ENCODE assay signal across 8 cellular contexts in the genomic region with DNA sequence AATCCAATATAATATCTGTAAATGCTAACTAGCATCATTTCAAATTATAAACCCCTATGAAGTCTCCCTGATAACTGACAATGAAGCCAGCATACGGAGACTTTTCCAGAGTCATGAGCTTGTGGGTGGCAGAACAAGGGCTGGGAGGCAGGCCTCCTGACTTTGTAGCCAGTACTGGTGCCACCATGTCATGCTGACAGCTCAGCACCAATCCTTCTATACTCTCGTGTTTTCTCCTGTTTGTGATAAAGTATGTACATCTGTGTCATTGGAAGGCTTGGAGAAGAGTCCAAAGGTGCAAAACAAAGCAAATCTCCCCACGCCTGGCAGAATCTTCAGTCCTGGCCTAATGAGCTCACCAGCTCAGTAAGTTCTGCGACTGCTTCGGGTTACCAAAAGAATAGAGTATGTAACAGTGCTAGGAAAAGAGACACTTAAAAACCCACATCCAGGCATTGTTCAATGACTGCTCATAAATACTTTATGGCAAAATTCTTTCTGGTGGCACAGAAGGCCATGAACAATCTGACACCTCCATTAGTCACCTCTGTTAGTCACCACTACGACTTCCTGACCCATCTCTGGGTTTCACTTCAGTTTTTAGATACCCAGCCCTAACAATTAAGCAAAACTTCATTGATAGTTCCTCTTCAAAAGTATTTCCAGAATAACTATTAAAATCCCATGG. TPM values are rescaled to one million over a fixed set of nuclear protein-coding genes. Genes with fewer than 3 reads are reported as not detected.
DNase-seq lines count a peak whose midpoint lies in the region; ATAC-seq and TF ChIP-seq lines count a peak whose summit lies in the region.

No MANE protein-coding gene starts in this region.

- H3K9ac ChIP-seq in mesenchymal stem cell (ENCODE audit: low read length), result peak overlapping the region; percentile 74

- no peak overlapping the region for H3K18ac ChIP-seq in mesenchymal stem cell (ENCODE audit: low read depth in 1 of 2, low read length in 2 of 2)

- no peak overlapping the region for H4K8ac ChIP-seq in mesenchymal stem cell (ENCODE audit: low read length)

- no peak overlapping the region for H2AK5ac ChIP-seq in mesenchymal stem cell (ENCODE audit: low read length, severe bottlenecking)

- peak overlapping the region in 1 of 2 experiments; percentile 30 for H3K4me3 ChIP-seq in mesenchymal stem cell (ENCODE audit: insufficient read depth in 1 of 2, low read depth in 1 of 2, low read length in 2 of 2)

- H3K27me3 ChIP-seq in mesenchymal stem cell (ENCODE audit: control insufficient read depth in 1 of 2, insufficient read depth in 1 of 2, low read length in 2 of 2), result no peaks in the 10 kb centered on the region

- H2AFZ ChIP-seq in mesenchymal stem cell (ENCODE audit: low read depth, low read length), result no peak overlapping the region

- H3K27me3 Mint-ChIP-seq in activated CD4-positive, alpha-beta memory T cell treated with anti-CD3 and anti-CD28 coated beads, Interleukin-2, amount 10 ng/mL, durations not matched to agents 7 days and 5 days, result peaks cover 2% of the 10 kb centered on the region

- no peak overlapping the region for H2BK120ac ChIP-seq in mesenchymal stem cell (ENCODE audit: low read depth, low read length)

- peak overlapping the region; percentile 3 for H3K4me3 Mint-ChIP-seq in activated CD4-positive, alpha-beta memory T cell treated with anti-CD3 and anti-CD28 coated beads, Interleukin-2, amount 10 ng/mL, durations not matched to agents 7 days and 5 days

- peak overlapping the region; percentile 81 for H3K27ac Mint-ChIP-seq in activated CD4-positive, alpha-beta memory T cell treated with anti-CD3 and anti-CD28 coated beads, Interleukin-2, amount 10 ng/mL, durations not matched to agents 7 days and 5 days

- peaks cover 3% of the 10 kb centered on the region for H3K9me3 ChIP-seq in mesenchymal stem cell (ENCODE audit: control insufficient read depth, low read length)

- H2BK12ac ChIP-seq in mesenchymal stem cell (ENCODE audit: low read length in 2 of 2), result no peak overlapping the region

- H3K4me1 ChIP-seq in mesenchymal stem cell (ENCODE audit: control insufficient read depth, insufficient read depth, low read depth, low read length), result peaks cover 3% of the 10 kb centered on the region

- no peak overlapping the region for H3K23ac ChIP-seq in mesenchymal stem cell (ENCODE audit: low read length in 2 of 2)

- no peak overlapping the region for H4K91ac ChIP-seq in mesenchymal stem cell (ENCODE audit: low read length)

- peaks cover 25% of the 10 kb centered on the region for H3K4me1 Mint-ChIP-seq in activated CD4-positive, alpha-beta memory T cell treated with anti-CD3 and anti-CD28 coated beads, Interleukin-2, amount 10 ng/mL, durations not matched to agents 7 days and 5 days

- 44% methylated on average over 6 of the region's 6 CpGs for WGBS in mesenchymal stem cell

- H3K9me3 Mint-ChIP-seq in activated CD4-positive, alpha-beta memory T cell treated with anti-CD3 and anti-CD28 coated beads, Interleukin-2, amount 10 ng/mL, durations not matched to agents 7 days and 5 days, result no peaks in the 10 kb centered on the region

- H3K4me2 ChIP-seq in mesenchymal stem cell (ENCODE audit: low read length, poor library complexity, severe bottlenecking), result no peak overlapping the region

- peak; percentile 98 for ATAC-seq in HG03469 (IDR thresholded peaks at IDR 0.05; ENCODE audit: unreplicated experiment)

- H2BK5ac ChIP-seq in mesenchymal stem cell (ENCODE audit: low read depth, low read length, poor library complexity, severe bottlenecking), result no peak overlapping the region

- POLR2A ChIA-PET in activated CD4-positive, alpha-beta memory T cell treated with anti-CD3 and anti-CD28 coated beads, Interleukin-2, amount 10 ng/mL, durations not matched to agents 7 days and 5 days (lab: Charles Lee), result no interaction called here

- no peak for TF ChIP-seq CTCF in GM20000 (IDR thresholded peaks at IDR 0.05; ENCODE audit: extremely low read depth, missing control alignments)

- H2BK15ac ChIP-seq in mesenchymal stem cell (ENCODE audit: low read depth, poor library complexity, severe bottlenecking), result no peak overlapping the region

- no peaks in the 10 kb centered on the region for H3K36me3 ChIP-seq in mesenchymal stem cell (ENCODE audit: control insufficient read depth in 1 of 2, insufficient read depth in 2 of 2, low read depth in 1 of 2, low read length in 2 of 2)

- no peaks in the 10 kb centered on the region for H3K79me1 ChIP-seq in mesenchymal stem cell (replicated peaks; ENCODE audit: low read length, poor library complexity, severe bottlenecking)

- CTCF ChIA-PET in activated CD4-positive, alpha-beta memory T cell treated with anti-CD3 and anti-CD28 coated beads, Interleukin-2, amount 10 ng/mL, durations not matched to agents 7 days and 5 days (lab: Charles Lee), result interaction anchor here (1.0 to 1.3 kb wide), 2 partner anchors 25 to 249 kb away, joined by 4 to 10 read pairs; a partner anchor contains a TSS

- no peak overlapping the region for H3K27ac ChIP-seq in mesenchymal stem cell (ENCODE audit: low read length, poor library complexity, severe bottlenecking)

- H3K36me3 Mint-ChIP-seq in activated CD4-positive, alpha-beta memory T cell treated with anti-CD3 and anti-CD28 coated beads, Interleukin-2, amount 10 ng/mL, durations not matched to agents 7 days and 5 days (ENCODE audit: low read depth), result no peaks in the 10 kb centered on the region

- no peak overlapping the region for H3K14ac ChIP-seq in mesenchymal stem cell (ENCODE audit: low read length in 2 of 2)

- H3K4ac ChIP-seq in mesenchymal stem cell (ENCODE audit: low read depth in 1 of 2, low read length in 2 of 2), result no peak overlapping the region

- peak; percentile 86 for DNase-seq in Daoy (ENCODE audit: low read depth)
- DNase-seq in GM20000 (ENCODE audit: low spot score), result peak; percentile 29
- DNase-seq in activated CD4-positive, alpha-beta memory T cell treated with anti-CD3 and anti-CD28 coated beads, Interleukin-2, amount 10 ng/mL, durations not matched to agents 7 days and 5 days, result no peak
- peak; percentile 18 for DNase-seq in mesenchymal stem cell
- no peak for DNase-seq in NCI-H2081 treated with DMSO at 0.1 percent for 48 hours (lab: John Stamatoyannopoulos, UW)
- no peak for DNase-seq in NCI-H526 (lab: John Stamatoyannopoulos, UW)
- no peak for DNase-seq in NCI-H748 (lab: John Stamatoyannopoulos, UW; ENCODE audit: unreplicated experiment)

RNA-seq across cellular contexts. Expression of a gene that starts 24.5 kb away (rescaled TPM):
- 24.9 and 28.5 TPM in 2 replicates for total RNA-seq in Daoy (2014; rRNA removed; shearing (Covaris generic))
- total RNA-seq in activated CD4-positive, alpha-beta memory T cell treated with anti-CD3 and anti-CD28 coated beads, Interleukin-2, amount 10 ng/mL, durations not matched to agents 7 days and 5 days, result under 1 TPM; 0.25 to 0.53 TPM
- not detected for polyA plus RNA-seq in mesenchymal stem cell (2013, experiment 1 of 2)
- 0.12 TPM for polyA plus RNA-seq in mesenchymal stem cell (2013, experiment 2 of 2)

RNA-seq across cellular contexts. Expression of a gene that starts 32.8 kb away (rescaled TPM):
- 4.9 and 5.2 TPM in 2 replicates for total RNA-seq in Daoy (2014; rRNA removed; shearing (Covaris generic))
- total RNA-seq in activated CD4-positive, alpha-beta memory T cell treated with anti-CD3 and anti-CD28 coated beads, Interleukin-2, amount 10 ng/mL, durations not matched to agents 7 days and 5 days, result under 1 TPM in 1 of 2 experiments, not detected in 1; 0.05 TPM
- polyA plus RNA-seq in mesenchymal stem cell (2013, experiment 1 of 2), result 0.04 TPM
- polyA plus RNA-seq in mesenchymal stem cell (2013, experiment 2 of 2), result under 0.01 TPM

Comparison
In these comparisons a context has a peak if more than half of its experiments do, and no peak if none do; other contexts are left out.
1. DNase-seq: peak in Daoy (single experiment), GM20000 (single experiment) and mesenchymal stem cell (single experiment); none in activated CD4-positive, alpha-beta memory T cell treated with anti-CD3 and anti-CD28 coated beads, Interleukin-2, amount 10 ng/mL, durations not matched to agents 7 days and 5 days (single experiment), NCI-H2081 treated with DMSO at 0.1 percent for 48 hours (single experiment), NCI-H526 (0 of 2) and NCI-H748 (single experiment).
2. RNA of a gene that starts 24.5 kb away (total RNA-seq): 24.9 to 28.5 TPM in Daoy; 0.25 to 0.53 TPM in activated CD4-positive, alpha-beta memory T cell treated with anti-CD3 and anti-CD28 coated beads, Interleukin-2, amount 10 ng/mL, durations not matched to agents 7 days and 5 days; every median in the first group is over 10 times any median in the second.